10 cellular contexts compared by ENCODE assay signal in genomic region chr9:38016375-38017120, GRCh38. TPM values are rescaled to one million over a fixed set of nuclear protein-coding genes. Genes with fewer than 3 reads are reported as not detected.
DNase-seq lines count a peak whose midpoint lies in the region; ATAC-seq, FAIRE-seq and TF ChIP-seq lines count a peak whose summit lies in the region.
"Had no signal": no experiment of that assay in that cellular context is flagged by ENCODE, and none has a peak within 500 bp of the region (broad histone marks: within the 10 kb centered on the region; RNA-seq: fewer than 3 reads in every experiment).

No MANE protein-coding gene starts in this region.

- H2BK15ac ChIP-seq in mesendoderm (replicated peaks; ENCODE audit: low read depth) = no peak overlapping the region

- CTCF ChIA-PET in PC-3 (lab: Charles Lee) = interaction anchor here (0.6 to 1.3 kb wide), 4 partner anchors 9 to 50 kb away, joined by 3 to 5 read pairs (median 3); no protein-coding TSS in a partner anchor
- CTCF ChIA-PET in endothelial cell of umbilical vein (lab: Charles Lee) = interaction anchor here (0.7 to 3.8 kb wide), 5 partner anchors 8 to 73 kb away, joined by 3 to 13 read pairs (median 5); no protein-coding TSS in a partner anchor

- H3K9me3 ChIP-seq in PC-3 (ENCODE audit: low read length) (no peaks in the 10 kb centered on the region), endothelial cell of umbilical vein (replicated peaks; ENCODE audit: control insufficient read depth, insufficient read depth, low read length) (no peaks in the 10 kb centered on the region), upper lobe of left lung (no peaks in the 10 kb centered on the region), ovary (no peaks in the 10 kb centered on the region)

- no peak overlapping the region for H2BK120ac ChIP-seq in mesendoderm (ENCODE audit: low read depth, low read length)

- H2BK5ac ChIP-seq in mesendoderm (ENCODE audit: low read length) = no peak overlapping the region

- no peak overlapping the region for H2AK5ac ChIP-seq in mesendoderm (ENCODE audit: low read length)

- POLR2A ChIA-PET in PC-3 (lab: Charles Lee; ENCODE audit: unreplicated experiment) = interaction anchor here (0.5 kb wide), 1 partner anchor 46 kb away, joined by 11 read pairs; no protein-coding TSS in a partner anchor
- POLR2A ChIA-PET in endothelial cell of umbilical vein (lab: Charles Lee) = no interaction called here

- no TSS peak for BruUV-seq in PC-3 (replicated peaks; lab: Mats Ljungman, UMichigan)
- no TSS peak for BruUV-seq in endothelial cell of umbilical vein (replicated peaks; lab: Mats Ljungman, UMichigan)

- H3K27ac ChIP-seq in PC-3 (ENCODE audit: low read length) (peak overlapping the region; percentile 97), endothelial cell of umbilical vein (ENCODE audit: insufficient read depth, low read depth, low read length) (peak overlapping the region; percentile 34), mesendoderm (ENCODE audit: low read depth, low read length) (no peak overlapping the region), upper lobe of left lung (peak overlapping the region; percentile 14 to 55 (median 34)), ovary (no peak overlapping the region)

- peak overlapping the region; percentile 2 for H3K18ac ChIP-seq in mesendoderm (ENCODE audit: low read length)

- FAIRE-seq in endothelial cell of umbilical vein (lab: Jason Lieb, UNC) = no peak

- H2AFZ ChIP-seq in PC-3 (ENCODE audit: low read length) (no peak overlapping the region), endothelial cell of umbilical vein (ENCODE audit: low read depth, low read length) (no peak overlapping the region)

- H3K36me3 ChIP-seq in PC-3 (ENCODE audit: low read depth, low read length) = peaks cover 32% of the 10 kb centered on the region
- H3K36me3 ChIP-seq in endothelial cell of umbilical vein (ENCODE audit: control insufficient read depth in 2 of 2, extremely low read depth in 1 of 2, insufficient read depth in 2 of 2, low read length in 2 of 2) = peaks cover 0 to 4% of the 10 kb centered on the region in 2 experiments
- H3K36me3 ChIP-seq in mesendoderm (ENCODE audit: control insufficient read depth, insufficient read depth, low read length) = peaks cover 4% of the 10 kb centered on the region
- peaks cover 0 to 19% (median 2%) of the 10 kb centered on the region in 4 donors for H3K36me3 ChIP-seq in upper lobe of left lung
- no peaks in the 10 kb centered on the region for H3K36me3 ChIP-seq in ovary

- ATAC-seq in PC-3 = no peak
- ATAC-seq in upper lobe of left lung (ENCODE audit: low FRiP score in 2 of 2) = peak in 1 of 2 donors; percentile 88
- ATAC-seq in GM21515 (IDR thresholded peaks at IDR 0.05; ENCODE audit: unreplicated experiment) = no peak

- no peak overlapping the region for H3K4ac ChIP-seq in mesendoderm (ENCODE audit: low read depth, low read length)

- peaks cover 55% of the 10 kb centered on the region for H3K79me1 ChIP-seq in mesendoderm (ENCODE audit: low read length)

- peak; percentile 39 for DNase-seq in PC-3
- no peak for DNase-seq in endothelial cell of umbilical vein (ENCODE audit: low read depth, low spot score)
- DNase-seq in mesendoderm = peak; percentile 50
- no peak for DNase-seq in upper lobe of left lung
- DNase-seq in NCI-H2196 treated with DMSO at 0.1 percent for 48 hours (lab: John Stamatoyannopoulos, UW; ENCODE audit: unreplicated experiment) = no peak
- no peak for DNase-seq in COR-L47 (lab: John Stamatoyannopoulos, UW)
- no peak for DNase-seq in ovary
- DNase-seq: activated naive CD4-positive, alpha-beta T cell treated with anti-CD3 and anti-CD28 coated beads, Interleukin-2, amount 50 U/mL, for 16 hours; T-helper 2 cell had no signal

- TF ChIP-seq CTCF in PC-3 (conservative IDR thresholded peaks at IDR 0.05; ENCODE audit: low read depth, low read length) (no peak), endothelial cell of umbilical vein (IDR thresholded peaks at IDR 0.05; ENCODE audit: extremely low read depth in 1 of 2, insufficient read depth in 1 of 2, low read depth in 1 of 2, low read length in 2 of 2) (no peak), upper lobe of left lung (IDR thresholded peaks at IDR 0.05) (no peak), ovary (IDR thresholded peaks at IDR 0.05) (no peak)

- no peak overlapping the region for H3K23ac ChIP-seq in mesendoderm (ENCODE audit: low read length)

- H3K79me2 ChIP-seq in PC-3 (ENCODE audit: low read length) (peaks cover 95% of the 10 kb centered on the region), endothelial cell of umbilical vein (ENCODE audit: control insufficient read depth, insufficient read depth, low read length) (peaks cover 16% of the 10 kb centered on the region), mesendoderm (ENCODE audit: control insufficient read depth, insufficient read depth, low read length) (peaks cover 64% of the 10 kb centered on the region)

- no peak for TF ChIP-seq EP300 in upper lobe of left lung (IDR thresholded peaks at IDR 0.05)
- TF ChIP-seq EP300 in ovary (IDR thresholded peaks at IDR 0.05) = no peak

- peak overlapping the region; percentile 36 for H3K56ac ChIP-seq in mesendoderm (ENCODE audit: low read length)

- intact Hi-C loops in PC-3 (cut with micrococcal nuclease) = loop anchor here (5.0 kb wide), 2 partner anchors 104 to 246 kb away; no protein-coding TSS in a partner anchor
- intact Hi-C loops in endothelial cell of umbilical vein (cut with micrococcal nuclease) = no loop called here
- intact Hi-C loops in ovary (cut with DNase I) = loop anchor here in 1 of 4 donors (10.0 kb wide), 1 partner anchor 62 kb away; no protein-coding TSS in a partner anchor

- H3K4me2 ChIP-seq in PC-3 (ENCODE audit: low read length) = peak overlapping the region; percentile 82
- no peak overlapping the region for H3K4me2 ChIP-seq in endothelial cell of umbilical vein (ENCODE audit: insufficient read depth, low read length)
- H3K4me2 ChIP-seq in mesendoderm (ENCODE audit: low read length) = no peak overlapping the region

- dilution Hi-C loops in endothelial cell of umbilical vein (cut with MboI; ENCODE audit: extremely low pct_ligation_motif_present, low sequenced_read_pairs) = no loop called here

- H3K4me3 ChIP-seq in PC-3 (ENCODE audit: low read length) = peak overlapping the region; percentile 11; the same call in 1 of the 2 replicates
- H3K4me3 ChIP-seq in endothelial cell of umbilical vein (replicated peaks in 1 of 3; ENCODE audit: insufficient read depth in 1 of 3, low read depth in 1 of 3, low read length in 3 of 3) = no peak overlapping the region
- H3K4me3 ChIP-seq in mesendoderm (ENCODE audit: low read length) = no peak overlapping the region
- H3K4me3 ChIP-seq in upper lobe of left lung = no peak overlapping the region
- H3K4me3 ChIP-seq in ovary = no peak overlapping the region

- peaks cover 10% of the 10 kb centered on the region for H3F3A ChIP-seq in PC-3 (ENCODE audit: low read length, unreplicated experiment)

- H3K9me1 ChIP-seq in endothelial cell of umbilical vein (replicated peaks; ENCODE audit: control insufficient read depth, extremely low read depth, insufficient read depth, low read length) = no peaks in the 10 kb centered on the region

- no CpG with 5 or more reads among the region's 11 CpGs for WGBS in mesendoderm (ENCODE audit: extremely low coverage, insufficient coverage, low lambda C conversion rate)
- 68 to 69% methylated on average over 11 of the region's 11 CpGs for WGBS in upper lobe of left lung, 2 donors
- 48 to 75% (median 61%) methylated on average over 11 of the region's 11 CpGs for WGBS in ovary, 3 donors

- H4K5ac ChIP-seq in mesendoderm (ENCODE audit: low read length) = no peak overlapping the region

- H3K27me3 ChIP-seq in PC-3 (ENCODE audit: low read length) (no peaks in the 10 kb centered on the region), endothelial cell of umbilical vein (ENCODE audit: control insufficient read depth in 2 of 2, insufficient read depth in 2 of 2, low read length in 2 of 2) (no peaks in the 10 kb centered on the region), mesendoderm (ENCODE audit: insufficient read depth, low read length, poor library complexity) (no peaks in the 10 kb centered on the region), upper lobe of left lung (no peaks in the 10 kb centered on the region), ovary (no peaks in the 10 kb centered on the region)

- no peaks in the 10 kb centered on the region for H3K9me2 ChIP-seq in PC-3 (replicated peaks; ENCODE audit: low read length)

- H3K9ac ChIP-seq in PC-3 (ENCODE audit: low read length) (peak overlapping the region; percentile 64), endothelial cell of umbilical vein (replicated peaks; ENCODE audit: extremely low read depth, insufficient read depth, low read length) (no peak overlapping the region), mesendoderm (ENCODE audit: low read length) (peak overlapping the region; percentile 8)

- H4K20me1 ChIP-seq in PC-3 (ENCODE audit: low read length) = no peaks in the 10 kb centered on the region
- H4K20me1 ChIP-seq in endothelial cell of umbilical vein (replicated peaks; ENCODE audit: control insufficient read depth, extremely low read depth, insufficient read depth, low read length) = no peaks in the 10 kb centered on the region

- H4K8ac ChIP-seq in mesendoderm (ENCODE audit: low read depth, low read length) = no peak overlapping the region

- TF ChIP-seq POLR2A in endothelial cell of umbilical vein (IDR thresholded peaks at IDR 0.05; ENCODE audit: low read depth, low read length) (no peak), upper lobe of left lung (IDR thresholded peaks at IDR 0.05) (no peak), ovary (IDR thresholded peaks at IDR 0.05) (no peak)

- H3K4me1 ChIP-seq in PC-3 (ENCODE audit: insufficient read depth, low read length) (peaks cover 57% of the 10 kb centered on the region), endothelial cell of umbilical vein (ENCODE audit: control insufficient read depth, extremely low read depth, insufficient read depth, low read length) (peaks cover 57% of the 10 kb centered on the region), mesendoderm (ENCODE audit: control insufficient read depth, low read depth, low read length) (peaks cover 37% of the 10 kb centered on the region), upper lobe of left lung (peaks cover 42 to 58% (median 51%) of the 10 kb centered on the region in 4 donors), ovary (ENCODE audit: insufficient read depth) (peaks cover 6% of the 10 kb centered on the region)

RNA-seq across cellular contexts. Expression of gene SHB, which starts 52.5 kb away (rescaled TPM):
- total RNA-seq in PC-3 (2014; rRNA removed) (56.4 and 77.1 TPM in 2 replicates), endothelial cell of umbilical vein (22.3 and 24.9 TPM in 2 replicates), upper lobe of left lung (10 to 100 TPM; 29.3 to 51.2 (median 33.3) TPM), ovary (10 to 100 TPM in 2 of 7 donors, 1 to 10 TPM in 5; 5.7 to 23.8 (median 9.0) TPM)
- polyA plus RNA-seq in endothelial cell of umbilical vein (13.3 and 13.4 TPM in 2 replicates), ovary (10 to 100 TPM in 1 of 2 donors, 1 to 10 TPM in 1; 3.5 to 15.7 TPM)
- 14.1 and 14.4 TPM in 2 replicates for polyA plus RNA-seq in endothelial cell of umbilical vein (2011; cell fraction: cytosol; rRNA removed)
- 20.6 and 22.2 TPM in 2 replicates for polyA plus RNA-seq in endothelial cell of umbilical vein (2011; cell fraction: nucleus; rRNA removed)
- polyA plus RNA-seq in endothelial cell of umbilical vein (2012) = 10.6 and 11.3 TPM in 2 replicates
- 11.6 and 14.5 TPM in 2 replicates for polyA minus RNA-seq in endothelial cell of umbilical vein
- 9.3 TPM for polyA minus RNA-seq in endothelial cell of umbilical vein (2011; cell fraction: cytosol; rRNA and poly(A)+ RNA removed)
- 18.9 and 33.0 TPM in 2 replicates for polyA minus RNA-seq in endothelial cell of umbilical vein (2011; cell fraction: nucleus; rRNA and poly(A)+ RNA removed)
- polyA plus RNA-seq in mesendoderm (2013, experiment 1 of 2) = 13.4 TPM
- polyA plus RNA-seq in mesendoderm (2013, experiment 2 of 2) = 13.5 TPM

Comparison
In these comparisons a context has a peak if more than half of its experiments do, and no peak if none do; other contexts are left out.
1. DNase-seq: peak in PC-3 (single experiment) and mesendoderm (single experiment); none in endothelial cell of umbilical vein (single experiment), upper lobe of left lung (0 of 2), NCI-H2196 treated with DMSO at 0.1 percent for 48 hours (single experiment), COR-L47 (single experiment) and ovary (0 of 5).
2. H3K27ac ChIP-seq: peak in PC-3 (single experiment), endothelial cell of umbilical vein (single experiment) and upper lobe of left lung (4 of 4); none in mesendoderm (single experiment) and ovary (0 of 2).